9 cellular contexts compared by ENCODE assay signal in genomic region chr12:62760779-62761178, GRCh38.
DNase-seq lines count a peak whose midpoint lies in the region; ATAC-seq lines count a peak whose summit lies in the region.
"Had no signal": no experiment of that assay in that cellular context is flagged by ENCODE, and none has a peak within 500 bp of the region (broad histone marks: within the 10 kb centered on the region; RNA-seq: fewer than 3 reads in every experiment).

No MANE protein-coding gene starts in this region.

- CTCF ChIA-PET in activated CD4-positive, alpha-beta T cell treated with anti-CD3 and anti-CD28 coated beads for 36 hours (lab: Charles Lee) = no interaction called here

- peak; percentile 55 for ATAC-seq in activated CD4-positive, alpha-beta T cell treated with anti-CD3 and anti-CD28 coated beads for 36 hours
- peak; percentile 87 for ATAC-seq in HG03060 (IDR thresholded peaks at IDR 0.05; ENCODE audit: low read depth, unreplicated experiment)
- peak; percentile 68 to 90 for ATAC-seq in stimulated activated naive B cell treated with anti-CD40 and anti-IgM and Interleukin-4, amounts not matched to agents 10 μg/mL and 1 μg/mL and 100 μg/mL, for 72 hours (replicated peaks)

- H3K27me3 Mint-ChIP-seq in activated CD4-positive, alpha-beta T cell treated with anti-CD3 and anti-CD28 coated beads for 36 hours = peaks cover 4% of the 10 kb centered on the region
- peaks cover 10 to 12% of the 10 kb centered on the region in 2 donors for H3K27me3 Mint-ChIP-seq in stimulated activated naive B cell treated with anti-CD40 and anti-IgM and Interleukin-4, amounts not matched to agents 10 μg/mL and 1 μg/mL and 100 μg/mL, for 72 hours

- intact Hi-C loops in activated CD4-positive, alpha-beta T cell treated with anti-CD3 and anti-CD28 coated beads for 36 hours (cut with DNase I, micrococcal nuclease) = no loop called here

- peaks cover 4% of the 10 kb centered on the region for H3K4me1 Mint-ChIP-seq in activated CD4-positive, alpha-beta T cell treated with anti-CD3 and anti-CD28 coated beads for 36 hours
- H3K4me1 Mint-ChIP-seq in stimulated activated naive B cell treated with anti-CD40 and anti-IgM and Interleukin-4, amounts not matched to agents 10 μg/mL and 1 μg/mL and 100 μg/mL, for 72 hours = peaks cover 0 to 8% of the 10 kb centered on the region in 2 donors

- H3K36me3 Mint-ChIP-seq in activated CD4-positive, alpha-beta T cell treated with anti-CD3 and anti-CD28 coated beads for 36 hours (ENCODE audit: low read depth) = no peaks in the 10 kb centered on the region
- no peaks in the 10 kb centered on the region for H3K36me3 Mint-ChIP-seq in stimulated activated naive B cell treated with anti-CD40 and anti-IgM and Interleukin-4, amounts not matched to agents 10 μg/mL and 1 μg/mL and 100 μg/mL, for 72 hours

- no peaks in the 10 kb centered on the region for H3K9me3 Mint-ChIP-seq in activated CD4-positive, alpha-beta T cell treated with anti-CD3 and anti-CD28 coated beads for 36 hours (ENCODE audit: low read depth)
- no peaks in the 10 kb centered on the region for H3K9me3 Mint-ChIP-seq in stimulated activated naive B cell treated with anti-CD40 and anti-IgM and Interleukin-4, amounts not matched to agents 10 μg/mL and 1 μg/mL and 100 μg/mL, for 72 hours

- DNase-seq in activated CD4-positive, alpha-beta T cell treated with anti-CD3 and anti-CD28 coated beads for 36 hours = no peak
- DNase-seq in activated CD4-positive, alpha-beta T cell treated with anti-CD3 and anti-CD28 coated beads, Interleukin-2, amount 50 U/mL, for 4 hours = no peak
- peak; percentile 22 for DNase-seq in astrocyte of the hippocampus (ENCODE audit: low read depth, low spot score)
- no peak for DNase-seq in stimulated activated naive B cell treated with anti-CD40 and anti-IgM and Interleukin-4, amounts not matched to agents 10 μg/mL and 1 μg/mL and 100 μg/mL, for 72 hours
- no peak for DNase-seq in SIG-M5 (lab: John Stamatoyannopoulos, UW)
- DNase-seq in Kasumi-1 (lab: John Stamatoyannopoulos, UW) = no peak
- no peak for DNase-seq in NCI-H1105 treated with DMSO at 0.1 percent for 48 hours (lab: John Stamatoyannopoulos, UW)
- DNase-seq: left cardiac atrium had no signal

- H3K27ac Mint-ChIP-seq in activated CD4-positive, alpha-beta T cell treated with anti-CD3 and anti-CD28 coated beads for 36 hours = no peak overlapping the region
- H3K27ac Mint-ChIP-seq in stimulated activated naive B cell treated with anti-CD40 and anti-IgM and Interleukin-4, amounts not matched to agents 10 μg/mL and 1 μg/mL and 100 μg/mL, for 72 hours = no peak overlapping the region

- POLR2A ChIA-PET in activated CD4-positive, alpha-beta T cell treated with anti-CD3 and anti-CD28 coated beads for 36 hours (lab: Charles Lee) = no interaction called here

- no peak overlapping the region for H3K4me3 Mint-ChIP-seq in activated CD4-positive, alpha-beta T cell treated with anti-CD3 and anti-CD28 coated beads for 36 hours
- no peak overlapping the region for H3K4me3 Mint-ChIP-seq in stimulated activated naive B cell treated with anti-CD40 and anti-IgM and Interleukin-4, amounts not matched to agents 10 μg/mL and 1 μg/mL and 100 μg/mL, for 72 hours
